In genomic region chr3:156509209-156510174, GRCh38 we compare ENCODE assay signal across 8 cellular contexts. TPM values are rescaled to one million over a fixed set of nuclear protein-coding genes. Genes with fewer than 3 reads are reported as not detected.
DNase-seq lines count a peak whose midpoint lies in the region; ATAC-seq and TF ChIP-seq lines count a peak whose summit lies in the region.

No MANE protein-coding gene starts in this region.

- no peak overlapping the region for H3K4me3 ChIP-seq in OCI-LY7 (ENCODE audit: low read depth, low read length, poor library complexity, severe bottlenecking)
- H3K4me3 ChIP-seq in lower lobe of right lung, result no peak overlapping the region

- H3K4me1 ChIP-seq in OCI-LY7 (ENCODE audit: insufficient read depth, low read length, poor library complexity, severe bottlenecking) (peaks cover 7% of the 10 kb centered on the region), lower lobe of right lung (no peaks in the 10 kb centered on the region)

- H3K9me2 ChIP-seq in OCI-LY7 (ENCODE audit: insufficient read depth, low read length), result no peaks in the 10 kb centered on the region

- H3K27me3 ChIP-seq in lower lobe of right lung (ENCODE audit: low read depth), result no peaks in the 10 kb centered on the region

- H3K9me3 ChIP-seq in OCI-LY7 (ENCODE audit: low read length) (no peaks in the 10 kb centered on the region), lower lobe of right lung (no peaks in the 10 kb centered on the region)

- TF ChIP-seq CTCF in OCI-LY7 (conservative IDR thresholded peaks at IDR 0.05; ENCODE audit: low read length) (peak; percentile 82), lower lobe of right lung (IDR thresholded peaks at IDR 0.05) (peak; percentile 61), omental fat pad (IDR thresholded peaks at IDR 0.05) (no peak)

- DNase-seq in EH (ENCODE audit: low read depth) (peak; percentile 65), KBM-7 (peak; percentile 80), OCI-LY7 (ENCODE audit: low spot score) (peak; percentile 69), dedifferentiated amniotic fluid mesenchymal stem cell (ENCODE audit: extremely low spot score) (peak; percentile 74), lower lobe of right lung (no peak), omental fat pad (ENCODE audit: low spot score) (no peak)
- DNase-seq in stimulated activated CD4-positive, alpha-beta T cell treated with anti-CD3 and anti-CD28 coated beads, Interleukin-4, amount 100 ng/mL, for 1 hour, result no peak

- H3K27ac ChIP-seq in OCI-LY7 (ENCODE audit: low read depth, low read length, poor library complexity, severe bottlenecking) (no peak overlapping the region), lower lobe of right lung (no peak overlapping the region)

- ATAC-seq in GM21526 (IDR thresholded peaks at IDR 0.05; ENCODE audit: low FRiP score, unreplicated experiment) (peak; percentile 80), lower lobe of right lung (peak; percentile 61 to 79), omental fat pad (ENCODE audit: low FRiP score) (no peak)

- H4K20me1 ChIP-seq in OCI-LY7 (ENCODE audit: insufficient read depth, low read length), result no peaks in the 10 kb centered on the region

- CTCF ChIA-PET in OCI-LY7 (lab: Charles Lee; ENCODE audit: unreplicated experiment), result no interaction called here

- POLR2A ChIA-PET in OCI-LY7 (lab: Charles Lee), result interaction anchor here (0.8 kb wide), 1 partner anchor 45 kb away, joined by 3 read pairs; no protein-coding TSS in a partner anchor

- in situ Hi-C loops in KBM-7 (cut with MboI; ENCODE audit: low pct_unique_long_range_greater_than_20kb, low sequenced_read_pairs), result no loop called here

- H3K36me3 ChIP-seq in OCI-LY7 (ENCODE audit: insufficient read depth, low read length) (no peaks in the 10 kb centered on the region), lower lobe of right lung (no peaks in the 10 kb centered on the region)

- intact Hi-C loops in OCI-LY7 (cut with micrococcal nuclease; ENCODE audit: unreplicated experiment), result loop anchor here (1.0 to 5.0 kb wide), 4 partner anchors 37 to 357 kb away; no protein-coding TSS in a partner anchor
- intact Hi-C loops in lower lobe of right lung (cut with DNase I), result no loop called here

- no peak overlapping the region for H3K4me2 ChIP-seq in OCI-LY7 (ENCODE audit: low read length)

- no peaks in the 10 kb centered on the region for H3K79me2 ChIP-seq in OCI-LY7 (ENCODE audit: insufficient read depth, low read depth, low read length)

- no peak overlapping the region for H2AFZ ChIP-seq in OCI-LY7 (ENCODE audit: low read length)

- BruUV-seq in OCI-LY7 (replicated peaks; lab: Mats Ljungman, UMichigan), result no TSS peak

RNA-seq across cellular contexts. Expression of gene SSR3, which starts 45.4 kb away (rescaled TPM):
- 61.2 and 63.3 TPM in 2 replicates for total RNA-seq in OCI-LY7 (2014; rRNA removed; shearing (Covaris generic))
- total RNA-seq in OCI-LY7 (2022) (145 and 158 TPM in 2 replicates), lower lobe of right lung (158 TPM), omental fat pad (100 to 1,000 TPM in 3 of 4 donors, 10 to 100 TPM in 1; 81.0 to 132 (median 113) TPM)

Comparison
In these comparisons a context has a peak if more than half of its experiments do, and no peak if none do; other contexts are left out.
1. DNase-seq: peak in EH (single experiment), KBM-7 (single experiment), OCI-LY7 (single experiment) and dedifferentiated amniotic fluid mesenchymal stem cell (single experiment); none in lower lobe of right lung (single experiment), stimulated activated CD4-positive, alpha-beta T cell treated with anti-CD3 and anti-CD28 coated beads, Interleukin-4, amount 100 ng/mL, for 1 hour (single experiment) and omental fat pad (single experiment).
2. CTCF ChIP-seq: peak in OCI-LY7 (single experiment) and lower lobe of right lung (single experiment); none in omental fat pad (0 of 3).